Comparison of ENCODE assay signal across 8 cellular contexts in the genomic region with DNA sequence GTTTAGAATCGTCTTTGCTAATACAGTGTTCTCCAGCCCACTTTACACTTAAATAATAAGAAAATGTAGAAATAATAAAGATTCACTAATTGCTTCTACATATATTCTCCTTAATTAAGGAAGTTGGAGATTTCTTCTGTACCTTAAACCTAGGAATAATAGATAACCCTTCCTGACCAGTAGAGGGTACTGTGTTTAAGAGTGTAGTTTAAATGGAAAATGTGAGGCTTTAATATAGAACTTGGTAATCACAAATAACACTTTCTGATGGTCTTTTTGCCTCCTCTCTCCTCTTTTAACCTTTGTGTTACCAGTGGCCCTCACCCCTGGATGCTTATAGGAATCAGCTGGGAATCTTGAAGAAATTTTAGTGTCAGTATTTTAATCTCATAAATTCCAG. TPM values are rescaled to one million over a fixed set of nuclear protein-coding genes. Genes with fewer than 3 reads are reported as not detected.
DNase-seq lines count a peak whose midpoint lies in the region; ATAC-seq, FAIRE-seq and TF ChIP-seq lines count a peak whose summit lies in the region.

No MANE protein-coding gene starts in this region.

- H3K36me3 ChIP-seq in OCI-LY1 (ENCODE audit: insufficient read depth, low read length) = peaks cover 47% of the 10 kb centered on the region
- peaks cover 2 to 15% of the 10 kb centered on the region in 2 experiments for H3K36me3 ChIP-seq in endothelial cell of umbilical vein (ENCODE audit: control insufficient read depth in 2 of 2, extremely low read depth in 1 of 2, insufficient read depth in 2 of 2, low read length in 2 of 2)
- peaks cover 6 to 11% of the 10 kb centered on the region in 2 donors for H3K36me3 ChIP-seq in small intestine (ENCODE audit: control insufficient read depth in 2 of 2, insufficient read depth in 2 of 2, low read length in 2 of 2)

- TF ChIP-seq CTCF in OCI-LY1 (IDR thresholded peaks at IDR 0.05; ENCODE audit: low read length) (peak; percentile 41), endothelial cell of umbilical vein (IDR thresholded peaks at IDR 0.05; ENCODE audit: extremely low read depth in 1 of 2, insufficient read depth in 1 of 2, low read depth in 1 of 2, low read length in 2 of 2) (peak in 1 of 2 donors; percentile 18)

- H3K79me2 ChIP-seq in OCI-LY1 (ENCODE audit: insufficient read depth, low read length) (no peaks in the 10 kb centered on the region), endothelial cell of umbilical vein (ENCODE audit: control insufficient read depth, insufficient read depth, low read length) (no peaks in the 10 kb centered on the region)

- TF ChIP-seq POLR2A in endothelial cell of umbilical vein (IDR thresholded peaks at IDR 0.05; ENCODE audit: low read depth, low read length) (no peak), GM18505 (IDR thresholded peaks at IDR 0.05; ENCODE audit: borderline replicate concordance, extremely low read depth, insufficient read depth, insufficient read length) (no peak)

- H3K27me3 ChIP-seq in OCI-LY1 (ENCODE audit: insufficient read depth, low read length) = no peaks in the 10 kb centered on the region
- H3K27me3 ChIP-seq in endothelial cell of umbilical vein (ENCODE audit: control insufficient read depth in 2 of 2, insufficient read depth in 2 of 2, low read length in 2 of 2) = no peaks in the 10 kb centered on the region
- H3K27me3 ChIP-seq in small intestine (ENCODE audit: control insufficient read depth in 2 of 2, insufficient read depth in 2 of 2, low read length in 2 of 2) = no peaks in the 10 kb centered on the region

- H3K4me2 ChIP-seq in OCI-LY1 (ENCODE audit: low read length) (no peak overlapping the region), endothelial cell of umbilical vein (ENCODE audit: insufficient read depth, low read length) (no peak overlapping the region)

- BruUV-seq in endothelial cell of umbilical vein (replicated peaks; lab: Mats Ljungman, UMichigan) = no TSS peak

- ATAC-seq in HG03280 (IDR thresholded peaks at IDR 0.05; ENCODE audit: unreplicated experiment) (no peak), GM18505 (IDR thresholded peaks at IDR 0.05; ENCODE audit: unreplicated experiment) (no peak)

- no peaks in the 10 kb centered on the region for H3K9me1 ChIP-seq in endothelial cell of umbilical vein (replicated peaks; ENCODE audit: control insufficient read depth, extremely low read depth, insufficient read depth, low read length)

- H3K4me3 ChIP-seq in OCI-LY1 (ENCODE audit: low read depth, low read length, poor library complexity, severe bottlenecking) = no peak overlapping the region
- H3K4me3 ChIP-seq in endothelial cell of umbilical vein (replicated peaks in 1 of 3; ENCODE audit: insufficient read depth in 1 of 3, low read depth in 1 of 3, low read length in 3 of 3) = no peak overlapping the region
- H3K4me3 ChIP-seq in small intestine (ENCODE audit: low read depth in 1 of 2, low read length in 2 of 2) = no peak overlapping the region

- POLR2A ChIA-PET in endothelial cell of umbilical vein (lab: Charles Lee) = interaction anchor here (0.6 kb wide), 1 partner anchor 120 kb away, joined by 3 read pairs; no protein-coding TSS in a partner anchor

- H3K9me3 ChIP-seq in OCI-LY1 (ENCODE audit: low read length) (no peaks in the 10 kb centered on the region), endothelial cell of umbilical vein (replicated peaks; ENCODE audit: control insufficient read depth, insufficient read depth, low read length) (no peaks in the 10 kb centered on the region), small intestine (ENCODE audit: control insufficient read depth, low read depth) (no peaks in the 10 kb centered on the region)

- dilution Hi-C loops in endothelial cell of umbilical vein (cut with MboI; ENCODE audit: extremely low pct_ligation_motif_present, low sequenced_read_pairs) = no loop called here

- no peak overlapping the region for H3K9ac ChIP-seq in OCI-LY1 (ENCODE audit: low read length)
- no peak overlapping the region for H3K9ac ChIP-seq in endothelial cell of umbilical vein (replicated peaks; ENCODE audit: extremely low read depth, insufficient read depth, low read length)

- H3K9me2 ChIP-seq in OCI-LY1 (ENCODE audit: low read depth, low read length) = no peaks in the 10 kb centered on the region

- WGBS in small intestine, 3 donors = 73 to 92% (median 81%) methylated on average over 1 of the region's 1 CpG

- H2AFZ ChIP-seq in OCI-LY1 (ENCODE audit: low read length) (no peak overlapping the region), endothelial cell of umbilical vein (ENCODE audit: low read depth, low read length) (no peak overlapping the region)

- peak; percentile 66 for FAIRE-seq in endothelial cell of umbilical vein (lab: Jason Lieb, UNC)
- no peak for FAIRE-seq in small intestine (lab: Jason Lieb, UNC)

- CTCF ChIA-PET in endothelial cell of umbilical vein (lab: Charles Lee) = interaction anchor here (0.6 to 5.4 kb wide), 10 partner anchors 14 to 620 kb away, joined by 3 to 135 read pairs (median 4); no protein-coding TSS in a partner anchor

- H3F3A ChIP-seq in OCI-LY1 (ENCODE audit: insufficient read depth, low read length) = peaks cover 3% of the 10 kb centered on the region; the same call in 1 of the 2 replicates

- H4K20me1 ChIP-seq in OCI-LY1 (ENCODE audit: insufficient read depth, low read length) (no peaks in the 10 kb centered on the region), endothelial cell of umbilical vein (replicated peaks; ENCODE audit: control insufficient read depth, extremely low read depth, insufficient read depth, low read length) (no peaks in the 10 kb centered on the region)

- H3K27ac ChIP-seq in OCI-LY1 (ENCODE audit: low read depth, low read length, poor library complexity, severe bottlenecking) (no peak overlapping the region), endothelial cell of umbilical vein (ENCODE audit: insufficient read depth, low read depth, low read length) (no peak overlapping the region), small intestine (ENCODE audit: low read depth in 1 of 2, low read length in 1 of 2) (no peak overlapping the region)

- H3K4me1 ChIP-seq in OCI-LY1 (ENCODE audit: insufficient read depth, low read length, severe bottlenecking) (no peaks in the 10 kb centered on the region), endothelial cell of umbilical vein (ENCODE audit: control insufficient read depth, extremely low read depth, insufficient read depth, low read length) (no peaks in the 10 kb centered on the region), small intestine (ENCODE audit: control insufficient read depth in 2 of 2, insufficient read depth in 1 of 2, low read depth in 1 of 2, low read length in 1 of 2) (no peaks in the 10 kb centered on the region)

- DNase-seq in SIG-M5 treated with dmso at 0.1 percent for 504 hours (lab: John Stamatoyannopoulos, UW; ENCODE audit: unreplicated experiment) (peak; percentile 32), SIG-M5 (lab: John Stamatoyannopoulos, UW) (no peak), endothelial cell of umbilical vein (ENCODE audit: low read depth, low spot score) (peak; percentile 33), small intestine (peak; percentile 37), activated gamma-delta T cell (lab: John Stamatoyannopoulos, UW) (no peak)

- intact Hi-C loops in endothelial cell of umbilical vein (cut with micrococcal nuclease) = loop anchor here (1.0 to 5.0 kb wide), 3 partner anchors 75 to 367 kb away; no protein-coding TSS in a partner anchor

TF ChIP-seq in endothelial cell of umbilical vein, 7 proteins besides CTCF, POLR2A, EP300 and RAD21:
- TF ChIP-seq MYC (IDR thresholded peaks at IDR 0.05; ENCODE audit: low read depth, low read length) = no peak
- TF ChIP-seq, protein P1, sequence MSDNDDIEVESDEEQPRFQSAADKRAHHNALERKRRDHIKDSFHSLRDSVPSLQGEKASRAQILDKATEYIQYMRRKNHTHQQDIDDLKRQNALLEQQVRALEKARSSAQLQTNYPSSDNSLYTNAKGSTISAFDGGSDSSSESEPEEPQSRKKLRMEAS (IDR thresholded peaks at IDR 0.05; ENCODE audit: insufficient read depth, insufficient read length) = no peak
- TF ChIP-seq POLR2AphosphoS5 (IDR thresholded peaks at IDR 0.05; ENCODE audit: insufficient read depth, low read depth, low read length) = no peak
- TF ChIP-seq GATA2 (IDR thresholded peaks at IDR 0.05; ENCODE audit: insufficient read depth, insufficient read length, low read depth, low read length) = no peak
- no peak for TF ChIP-seq JUN (IDR thresholded peaks at IDR 0.05; ENCODE audit: borderline replicate concordance, insufficient read depth, insufficient read length, low read depth)
- no peak for TF ChIP-seq EZH2 (IDR thresholded peaks at IDR 0.05; ENCODE audit: borderline replicate concordance, low read depth, low read length, severe bottlenecking)
- no peak for TF ChIP-seq FOS (IDR thresholded peaks at IDR 0.05; ENCODE audit: borderline replicate concordance, insufficient read depth, low read length)

RNA-seq across cellular contexts. Expression of a gene that starts 20.7 kb away (rescaled TPM):
- 88.9 and 105 TPM in 2 replicates for total RNA-seq in endothelial cell of umbilical vein
- polyA plus RNA-seq in endothelial cell of umbilical vein = 18.9 and 27.0 TPM in 2 replicates
- 35.9 and 43.4 TPM in 2 replicates for polyA plus RNA-seq in endothelial cell of umbilical vein (2011; cell fraction: cytosol; rRNA removed)
- 16.1 and 21.2 TPM in 2 replicates for polyA plus RNA-seq in endothelial cell of umbilical vein (2011; cell fraction: nucleus; rRNA removed)
- 147 and 198 TPM in 2 replicates for polyA plus RNA-seq in endothelial cell of umbilical vein (2012)
- 19.4 and 27.4 TPM in 2 replicates for polyA minus RNA-seq in endothelial cell of umbilical vein
- 18.1 TPM for polyA minus RNA-seq in endothelial cell of umbilical vein (2011; cell fraction: cytosol; rRNA and poly(A)+ RNA removed)
- 9.2 and 15.1 TPM in 2 replicates for polyA minus RNA-seq in endothelial cell of umbilical vein (2011; cell fraction: nucleus; rRNA and poly(A)+ RNA removed)
- polyA plus RNA-seq in small intestine = 100 to 1,000 TPM in 2 of 3 donors, 10 to 100 TPM in 1; 94.5 to 121 (median 115) TPM

RNA-seq across cellular contexts. Expression of a gene that starts 39.1 kb away (rescaled TPM):
- total RNA-seq in endothelial cell of umbilical vein = 2.1 and 3.9 TPM in 2 replicates
- 1.2 and 2.0 TPM in 2 replicates for polyA plus RNA-seq in endothelial cell of umbilical vein
- polyA plus RNA-seq in endothelial cell of umbilical vein (2011; cell fraction: cytosol; rRNA removed) = 0.72 and 0.85 TPM in 2 replicates
- polyA plus RNA-seq in endothelial cell of umbilical vein (2011; cell fraction: nucleus; rRNA removed) = 4.2 and 9.2 TPM in 2 replicates
- polyA plus RNA-seq in endothelial cell of umbilical vein (2012) = 1.4 and 1.5 TPM in 2 replicates
- 1.1 and 5.6 TPM in 2 replicates for polyA minus RNA-seq in endothelial cell of umbilical vein
- polyA minus RNA-seq in endothelial cell of umbilical vein (2011; cell fraction: cytosol; rRNA and poly(A)+ RNA removed) = not detected
- polyA minus RNA-seq in endothelial cell of umbilical vein (2011; cell fraction: nucleus; rRNA and poly(A)+ RNA removed) = 11.0 and 15.7 TPM in 2 replicates
- polyA plus RNA-seq in small intestine = 10 to 100 TPM; 24.8 to 78.3 (median 51.1) TPM

Comparison
In these comparisons a context has a peak if more than half of its experiments do, and no peak if none do; other contexts are left out.
1. DNase-seq: peak in SIG-M5 treated with dmso at 0.1 percent for 504 hours (single experiment), endothelial cell of umbilical vein (single experiment) and small intestine (single experiment); none in SIG-M5 (single experiment) and activated gamma-delta T cell (single experiment).